Comparison of ENCODE assay signal across 34 cellular contexts in the genomic region with DNA sequence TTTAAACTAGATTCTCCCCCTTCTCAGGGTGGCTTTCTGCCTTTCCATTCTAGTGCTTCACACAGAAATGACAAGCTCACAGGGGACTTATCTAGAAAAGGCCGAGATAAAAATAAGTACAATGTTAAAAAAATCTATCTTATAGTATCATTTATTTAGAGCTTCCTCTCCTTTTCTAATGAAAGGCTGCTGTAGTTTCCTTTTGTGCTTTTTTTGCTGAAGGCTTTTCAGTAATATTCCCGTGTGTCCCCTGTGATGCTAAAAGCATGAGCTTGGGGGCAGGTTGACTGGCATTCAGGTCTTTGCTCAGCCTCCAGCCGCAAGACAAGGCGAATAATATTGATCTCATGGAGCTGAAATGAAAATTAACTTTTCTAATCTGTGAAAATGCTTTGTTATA.
"Had no signal": no experiment of that assay in that cellular context is flagged by ENCODE, and none has a peak within 500 bp of the region (broad histone marks: within the 10 kb centered on the region; RNA-seq: fewer than 3 reads in every experiment).

No MANE protein-coding gene starts in this region.

- H3K27me3 ChIP-seq: ascending aorta, breast epithelium, Peyer's patch, SJSA1 had no signal

- H3K27ac Mint-ChIP-seq: activated B cell treated with CpG ODN at 0.5 μM for 24 hours; activated CD8-positive, alpha-beta T cell treated with anti-CD3 and anti-CD28 coated beads for 36 hours; activated naive CD4-positive, alpha-beta T cell treated with anti-CD3 and anti-CD28 coated beads, Interleukin-2, amount 50 U/mL, for 24 hours; activated naive CD8-positive, alpha-beta T cell treated with anti-CD3 and anti-CD28 coated beads, Interleukin-2, amount 10 ng/mL, durations not matched to agents 7 days and 5 days; activated T-cell treated with anti-CD3 and anti-CD28 coated beads, Interleukin-2, amount 50 U/mL, for 72 hours; activated T-helper 17 cell treated with anti-CD3 and anti-CD28 coated beads, Interleukin-2, amount 50 U/mL, for 72 hours; T-helper 1 cell treated with Interleukin-12 subunit alpha and Interleukin-12 subunit beta and Interleukin-4 antibody, amounts not matched to agents 30 μg/mL and 1 μg/mL, for 36 hours; T-helper 2 cell treated with Interferon-gamma antibody and Interleukin-4, amounts not matched to agents 5 μg/mL and 100 μg/mL, for 36 hours had no signal

- H3K4me1 Mint-ChIP-seq: activated B cell treated with CpG ODN at 0.5 μM for 24 hours; activated naive CD4-positive, alpha-beta T cell treated with anti-CD3 and anti-CD28 coated beads, Interleukin-2, amount 50 U/mL, for 24 hours had no signal

- H3K4me1 ChIP-seq: breast epithelium, Peyer's patch had no signal

- DNase-seq: activated B cell treated with CpG ODN at 0.5 μM for 24 hours; activated CD4-positive, alpha-beta T cell treated with anti-CD3 and anti-CD28 coated beads for 4 hours; activated CD4-positive, alpha-beta T cell treated with anti-CD3 and anti-CD28 coated beads, Interleukin-2, amount 50 U/mL, for 4 hours; activated CD4-positive, CD25-positive, alpha-beta regulatory T cell treated with anti-CD3 and anti-CD28 coated beads, Interleukin-2, amount 50 U/mL, for 72 hours; activated CD8-positive, alpha-beta T cell treated with anti-CD3 and anti-CD28 coated beads for 36 hours; activated effector memory CD4-positive, alpha-beta T cell treated with anti-CD3 and anti-CD28 coated beads, Interleukin-2, amount 50 U/mL, for 16 hours; activated naive CD4-positive, alpha-beta T cell; activated naive CD8-positive, alpha-beta T cell treated with anti-CD3 and anti-CD28 coated beads, Interleukin-2, amount 10 ng/mL, durations not matched to agents 7 days and 5 days; activated T-cell treated with anti-CD3 and anti-CD28 coated beads, Interleukin-2, amount 50 U/mL, for 1 hour; activated T-cell treated with anti-CD3 and anti-CD28 coated beads, Interleukin-2, amount 50 U/mL, for 72 hours; amygdala; caudate nucleus; NCI-H1092 treated with DMSO at 0.1 percent for 48 hours; NCI-H1417; NCI-H146; NCI-H187; NCI-H2029 treated with DMSO at 0.1 percent for 48 hours; NCI-H2107; NCI-H345; NCI-H524 treated with DMSO at 0.1 percent for 48 hours; NCI-H748 treated with DMSO at 0.1 percent for 48 hours; NK-92 treated with Interleukin-12 subunit alpha and Interleukin-12 subunit beta, amount 100 ng/mL, for 24 hours; PC-3; Peyer's patch; RPMI8226; SHP77 treated with DMSO at 0.1 percent for 48 hours had no signal

- H3K27ac ChIP-seq: ascending aorta, breast epithelium, Peyer's patch, SJSA1 had no signal

- H3K36me3 ChIP-seq: breast epithelium, Peyer's patch, SJSA1 had no signal

- H3K4me3 Mint-ChIP-seq: activated B cell treated with CpG ODN at 0.5 μM for 24 hours; activated CD8-positive, alpha-beta T cell treated with anti-CD3 and anti-CD28 coated beads for 36 hours; activated naive CD4-positive, alpha-beta T cell treated with anti-CD3 and anti-CD28 coated beads, Interleukin-2, amount 50 U/mL, for 24 hours; activated naive CD8-positive, alpha-beta T cell treated with anti-CD3 and anti-CD28 coated beads, Interleukin-2, amount 10 ng/mL, durations not matched to agents 7 days and 5 days; activated T-cell treated with anti-CD3 and anti-CD28 coated beads, Interleukin-2, amount 50 U/mL, for 72 hours; activated T-helper 17 cell treated with anti-CD3 and anti-CD28 coated beads, Interleukin-2, amount 50 U/mL, for 72 hours; T-helper 1 cell treated with Interleukin-12 subunit alpha and Interleukin-12 subunit beta and Interleukin-4 antibody, amounts not matched to agents 30 μg/mL and 1 μg/mL, for 36 hours; T-helper 2 cell treated with Interferon-gamma antibody and Interleukin-4, amounts not matched to agents 5 μg/mL and 100 μg/mL, for 36 hours had no signal

- H3K9me3 ChIP-seq: ascending aorta, breast epithelium, Peyer's patch, SJSA1 had no signal

- H3K4me3 ChIP-seq: ascending aorta, breast epithelium, K562, Peyer's patch, SJSA1 had no signal

- H3K27me3 Mint-ChIP-seq: activated B cell treated with CpG ODN at 0.5 μM for 24 hours; activated naive CD4-positive, alpha-beta T cell treated with anti-CD3 and anti-CD28 coated beads, Interleukin-2, amount 50 U/mL, for 24 hours; activated naive CD8-positive, alpha-beta T cell treated with anti-CD3 and anti-CD28 coated beads, Interleukin-2, amount 10 ng/mL, durations not matched to agents 7 days and 5 days; activated T-helper 17 cell treated with anti-CD3 and anti-CD28 coated beads, Interleukin-2, amount 50 U/mL, for 72 hours had no signal

- H3K9me3 Mint-ChIP-seq: activated B cell treated with CpG ODN at 0.5 μM for 24 hours; activated CD8-positive, alpha-beta T cell treated with anti-CD3 and anti-CD28 coated beads for 36 hours; activated naive CD4-positive, alpha-beta T cell treated with anti-CD3 and anti-CD28 coated beads, Interleukin-2, amount 50 U/mL, for 24 hours; activated T-cell treated with anti-CD3 and anti-CD28 coated beads, Interleukin-2, amount 50 U/mL, for 72 hours; activated T-helper 17 cell treated with anti-CD3 and anti-CD28 coated beads, Interleukin-2, amount 50 U/mL, for 72 hours; T-helper 1 cell treated with Interleukin-12 subunit alpha and Interleukin-12 subunit beta and Interleukin-4 antibody, amounts not matched to agents 30 μg/mL and 1 μg/mL, for 36 hours; T-helper 2 cell treated with Interferon-gamma antibody and Interleukin-4, amounts not matched to agents 5 μg/mL and 100 μg/mL, for 36 hours had no signal

- H3K36me3 Mint-ChIP-seq: activated naive CD4-positive, alpha-beta T cell treated with anti-CD3 and anti-CD28 coated beads, Interleukin-2, amount 50 U/mL, for 24 hours had no signal
